Comparison of ENCODE assay signal across 9 cellular contexts in genomic region chr7:147992698-147993097, GRCh38.
"Had no signal": no experiment of that assay in that cellular context is flagged by ENCODE, and none has a peak within 500 bp of the region (broad histone marks: within the 10 kb centered on the region; RNA-seq: fewer than 3 reads in every experiment).

No MANE protein-coding gene starts in this region.

- H3K4me3 ChIP-seq: GM23248 had no signal

- DNase-seq: GM23248, H9, HCEC 1CT, KBM-7 had no signal

- FAIRE-seq: H1, H54, HepG2 had no signal

- H3K27ac ChIP-seq: GM23248, HL-60, KMS-11 had no signal

- ATAC-seq: HepG2 had no signal

- H2AFZ ChIP-seq: GM23248 had no signal

- H3K4me2 ChIP-seq: KMS-11 had no signal
